9 cellular contexts compared by ENCODE assay signal in genomic region chr1:21956720-21957552, GRCh38. TPM values are rescaled to one million over a fixed set of nuclear protein-coding genes. Genes with fewer than 3 reads are reported as not detected.
A peak's percentile ranks its signal among the peaks of the same experiment; 100 is the strongest.
DNase-seq lines count a peak whose midpoint lies in the region; ATAC-seq and TF ChIP-seq lines count a peak whose summit lies in the region.
"Had no signal": no experiment of that assay in that cellular context is flagged by ENCODE, and none has a peak within 500 bp of the region (broad histone marks: within the 10 kb centered on the region; RNA-seq: fewer than 3 reads in every experiment).

No MANE protein-coding gene starts in this region.

- no peaks in the 10 kb centered on the region for H3K9me3 Mint-ChIP-seq in activated CD4-positive, alpha-beta T cell treated with anti-CD3 and anti-CD28 coated beads, Interleukin-2, amount 10 ng/mL, durations not matched to agents 24 days and 14 days
- H3K9me3 Mint-ChIP-seq in effector memory CD8-positive, alpha-beta T cell = no peaks in the 10 kb centered on the region

- no peak for TF ChIP-seq CTCF in A673 (conservative IDR thresholded peaks at IDR 0.05; ENCODE audit: low read depth, low read length)

- H2BK12ac ChIP-seq in neuronal stem cell (ENCODE audit: low read length) = peak overlapping the region; percentile 64

- peak; percentile 36 for DNase-seq in activated gamma-delta T cell treated with Interleukin-2 at 50 U/mL for 16 hours
- no peak for DNase-seq in activated gamma-delta T cell (lab: John Stamatoyannopoulos, UW)
- peak; percentile 77 for DNase-seq in activated CD4-positive, alpha-beta T cell treated with anti-CD3 and anti-CD28 coated beads, Interleukin-2, amount 10 ng/mL, durations not matched to agents 24 days and 14 days
- DNase-seq in effector memory CD8-positive, alpha-beta T cell = peak in 2 of 3 experiments; percentile 10 to 24
- DNase-seq in neuronal stem cell (ENCODE audit: low spot score) = no peak
- DNase-seq in HCEC 1CT = no peak
- no peak for DNase-seq in A673 (ENCODE audit: low spot score)

- H3K4me2 ChIP-seq in neuronal stem cell (ENCODE audit: insufficient read depth, low read length, poor library complexity, severe bottlenecking) = no peak overlapping the region

- CTCF ChIA-PET in A673 (lab: Charles Lee) = no interaction called here

- intact Hi-C loops in activated CD4-positive, alpha-beta T cell treated with anti-CD3 and anti-CD28 coated beads, Interleukin-2, amount 10 ng/mL, durations not matched to agents 24 days and 14 days (cut with micrococcal nuclease) = no loop called here
- intact Hi-C loops in A673 (cut with micrococcal nuclease; ENCODE audit: unreplicated experiment) = no loop called here

- H3K4me1 ChIP-seq in neuronal stem cell (ENCODE audit: control insufficient read depth in 2 of 2, insufficient read depth in 1 of 2, low read depth in 1 of 2, low read length in 2 of 2) (peaks cover 15 to 16% of the 10 kb centered on the region in 2 donors), A673 (ENCODE audit: insufficient read depth, low read length, poor library complexity, severe bottlenecking) (peaks cover 4% of the 10 kb centered on the region)

- peak; percentile 89 for ATAC-seq in effector memory CD8-positive, alpha-beta T cell (replicated peaks)
- no peak for ATAC-seq in GM18873 (IDR thresholded peaks at IDR 0.05; ENCODE audit: low FRiP score, unreplicated experiment)

- H3K4me1 Mint-ChIP-seq in activated CD4-positive, alpha-beta T cell treated with anti-CD3 and anti-CD28 coated beads, Interleukin-2, amount 10 ng/mL, durations not matched to agents 24 days and 14 days = peaks cover 22% of the 10 kb centered on the region
- H3K4me1 Mint-ChIP-seq in effector memory CD8-positive, alpha-beta T cell (ENCODE audit: low read depth in 2 of 2) = peaks cover 3 to 19% of the 10 kb centered on the region in 2 donors

- H3K18ac ChIP-seq in neuronal stem cell (ENCODE audit: low read length) = peak overlapping the region; percentile 93

- BruUV-seq in A673 (replicated peaks; lab: Mats Ljungman, UMichigan) = no TSS peak

- no peak overlapping the region for H2BK120ac ChIP-seq in neuronal stem cell (ENCODE audit: low read depth, low read length)

- no peak overlapping the region for H3K23ac ChIP-seq in neuronal stem cell (ENCODE audit: low read depth, low read length, poor library complexity)

- H3K9me3 ChIP-seq in neuronal stem cell (replicated peaks in 1 of 2; ENCODE audit: control insufficient read depth in 2 of 2, insufficient read depth in 1 of 2, low read depth in 1 of 2, low read length in 2 of 2) (no peaks in the 10 kb centered on the region), A673 (ENCODE audit: low read depth, low read length, poor library complexity, severe bottlenecking) (no peaks in the 10 kb centered on the region)

- no peak overlapping the region for H2AFZ ChIP-seq in neuronal stem cell (ENCODE audit: low read length)

- peak overlapping the region; percentile 91 for H2AK5ac ChIP-seq in neuronal stem cell (ENCODE audit: low read depth, low read length)

- H3K4ac ChIP-seq in neuronal stem cell (ENCODE audit: low read length) = peak overlapping the region; percentile 42

- H3K9ac ChIP-seq in neuronal stem cell (ENCODE audit: low read depth, low read length, poor library complexity) = no peak overlapping the region

- H2BK5ac ChIP-seq in neuronal stem cell (ENCODE audit: low read length) = peak overlapping the region; percentile 83

- H4K91ac ChIP-seq in neuronal stem cell (ENCODE audit: low read depth, low read length, poor library complexity) = no peak overlapping the region

- H3K4me3 ChIP-seq in neuronal stem cell (ENCODE audit: low read length in 2 of 2) (no peak overlapping the region), A673 (ENCODE audit: low read depth, low read length, poor library complexity, severe bottlenecking) (no peak overlapping the region)
- H3K4me3 ChIP-seq: SK-N-MC had no signal

- peak overlapping the region; percentile 83 for H3K27ac Mint-ChIP-seq in activated CD4-positive, alpha-beta T cell treated with anti-CD3 and anti-CD28 coated beads, Interleukin-2, amount 10 ng/mL, durations not matched to agents 24 days and 14 days
- peak overlapping the region in 1 of 2 donors; percentile 82 for H3K27ac Mint-ChIP-seq in effector memory CD8-positive, alpha-beta T cell

- H3K36me3 ChIP-seq in neuronal stem cell (replicated peaks in 1 of 2; ENCODE audit: control insufficient read depth in 2 of 2, insufficient read depth in 2 of 2, low read length in 2 of 2) (no peaks in the 10 kb centered on the region), A673 (ENCODE audit: insufficient read depth, low read length, poor library complexity, severe bottlenecking) (no peaks in the 10 kb centered on the region)

- no peaks in the 10 kb centered on the region for H3K36me3 Mint-ChIP-seq in activated CD4-positive, alpha-beta T cell treated with anti-CD3 and anti-CD28 coated beads, Interleukin-2, amount 10 ng/mL, durations not matched to agents 24 days and 14 days (ENCODE audit: low read depth)
- no peaks in the 10 kb centered on the region for H3K36me3 Mint-ChIP-seq in effector memory CD8-positive, alpha-beta T cell (ENCODE audit: insufficient read depth)

- no peaks in the 10 kb centered on the region for H3K79me1 ChIP-seq in neuronal stem cell (ENCODE audit: low read depth, low read length)

- H4K8ac ChIP-seq in neuronal stem cell (ENCODE audit: low read depth, low read length) = no peak overlapping the region

- no peaks in the 10 kb centered on the region for H3K27me3 Mint-ChIP-seq in activated CD4-positive, alpha-beta T cell treated with anti-CD3 and anti-CD28 coated beads, Interleukin-2, amount 10 ng/mL, durations not matched to agents 24 days and 14 days
- peaks cover 7 to 23% of the 10 kb centered on the region in 2 donors for H3K27me3 Mint-ChIP-seq in effector memory CD8-positive, alpha-beta T cell

- POLR2A ChIA-PET in A673 (lab: Charles Lee; ENCODE audit: low non-redundant PET) = no interaction called here

- H3K27ac ChIP-seq in neuronal stem cell (replicated peaks; ENCODE audit: low read length) (no peak overlapping the region), A673 (ENCODE audit: low read depth, low read length, poor library complexity, severe bottlenecking) (no peak overlapping the region)
- H3K27ac ChIP-seq: SK-N-MC had no signal

- no CpG with 5 or more reads among the region's 18 CpGs for WGBS in neuronal stem cell (ENCODE audit: extremely low coverage in 2 of 2, insufficient read length in 2 of 2, insufficient replicate concordance in 1 of 2), 2 donors

- H3K4me3 Mint-ChIP-seq in activated CD4-positive, alpha-beta T cell treated with anti-CD3 and anti-CD28 coated beads, Interleukin-2, amount 10 ng/mL, durations not matched to agents 24 days and 14 days = peak overlapping the region; percentile 47
- peak overlapping the region; percentile 26 to 76 for H3K4me3 Mint-ChIP-seq in effector memory CD8-positive, alpha-beta T cell

- H3K27me3 ChIP-seq in neuronal stem cell (ENCODE audit: control insufficient read depth in 3 of 3, insufficient read depth in 3 of 3, low read depth in 1 of 3, low read length in 3 of 3) (no peaks in the 10 kb centered on the region), A673 (replicated peaks; ENCODE audit: insufficient read depth, low read depth, low read length, poor library complexity) (no peaks in the 10 kb centered on the region)

- peak overlapping the region; percentile 91 for H3K14ac ChIP-seq in neuronal stem cell (ENCODE audit: low read length)

- H2BK15ac ChIP-seq in neuronal stem cell (ENCODE audit: low read length) = peak overlapping the region; percentile 67

RNA-seq across cellular contexts. Expression of gene HSPG2, which starts 19.8 kb away (rescaled TPM):
- total RNA-seq in activated CD4-positive, alpha-beta T cell treated with anti-CD3 and anti-CD28 coated beads, Interleukin-2, amount 10 ng/mL, durations not matched to agents 24 days and 14 days = 6.2 and 6.3 TPM in 2 replicates
- 11.0 TPM for polyA plus RNA-seq in neuronal stem cell (2013, experiment 1 of 2)
- polyA plus RNA-seq in neuronal stem cell (2013, experiment 2 of 2) = 10.9 TPM
- total RNA-seq in A673 (2021) = 10.4 and 19.8 TPM in 2 replicates

RNA-seq across cellular contexts. Expression of gene CELA3B, which starts 19.9 kb away (rescaled TPM):
- total RNA-seq in activated CD4-positive, alpha-beta T cell treated with anti-CD3 and anti-CD28 coated beads, Interleukin-2, amount 10 ng/mL, durations not matched to agents 24 days and 14 days = not detected in 2 replicates
- polyA plus RNA-seq in neuronal stem cell (2013, experiment 1 of 2) = not detected
- not detected for polyA plus RNA-seq in neuronal stem cell (2013, experiment 2 of 2)
- not detected in 2 replicates for total RNA-seq in A673 (2021)

RNA-seq across cellular contexts. Expression of gene CELA3A, which starts 44.5 kb away (rescaled TPM):
- total RNA-seq in activated CD4-positive, alpha-beta T cell treated with anti-CD3 and anti-CD28 coated beads, Interleukin-2, amount 10 ng/mL, durations not matched to agents 24 days and 14 days = not detected in 2 replicates
- polyA plus RNA-seq in neuronal stem cell (2013, experiment 1 of 2) = not detected
- polyA plus RNA-seq in neuronal stem cell (2013, experiment 2 of 2) = not detected
- not detected in 2 replicates for total RNA-seq in A673 (2021)

Comparison
In these comparisons a context has a peak if more than half of its experiments do, and no peak if none do; other contexts are left out.
1. DNase-seq: peak in activated gamma-delta T cell treated with Interleukin-2 at 50 U/mL for 16 hours (single experiment), activated CD4-positive, alpha-beta T cell treated with anti-CD3 and anti-CD28 coated beads, Interleukin-2, amount 10 ng/mL, durations not matched to agents 24 days and 14 days (single experiment) and effector memory CD8-positive, alpha-beta T cell (2 of 3); none in activated gamma-delta T cell (single experiment), neuronal stem cell (single experiment), HCEC 1CT (single experiment) and A673 (single experiment).